8 cellular contexts compared by ENCODE assay signal in the genomic region with DNA sequence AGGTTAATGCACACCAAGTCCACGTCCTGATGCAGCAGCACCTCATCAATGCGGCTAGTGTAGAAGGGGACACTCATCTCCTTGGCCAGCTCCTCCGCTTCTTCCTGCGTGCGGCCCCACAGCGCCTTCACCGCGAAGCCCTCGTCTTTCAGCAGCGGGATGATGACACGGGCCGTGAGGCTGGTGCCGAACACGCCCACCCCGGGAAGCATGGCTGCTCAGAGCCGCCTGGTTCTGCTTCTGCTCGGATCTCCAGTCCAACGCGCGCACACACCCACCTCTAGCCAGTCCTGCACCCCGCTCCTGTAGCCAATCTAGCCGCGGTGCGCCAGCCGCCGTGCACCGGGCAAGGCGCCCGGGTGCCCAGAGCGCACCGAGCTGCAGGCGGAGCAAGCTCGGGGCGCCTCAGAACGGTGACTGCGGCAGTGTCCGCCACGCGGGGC. TPM values are rescaled to one million over a fixed set of nuclear protein-coding genes. Genes with fewer than 3 reads are reported as not detected.
DNase-seq lines count a peak whose midpoint lies in the region; ATAC-seq, FAIRE-seq and TF ChIP-seq lines count a peak whose summit lies in the region.

No MANE protein-coding gene starts in this region.

- peak; percentile 29 for ATAC-seq in GM19467 (IDR thresholded peaks at IDR 0.05; ENCODE audit: unreplicated experiment)
- peak; percentile 30 for ATAC-seq in HG03571 (IDR thresholded peaks at IDR 0.05; ENCODE audit: unreplicated experiment)
- ATAC-seq in Right ventricle myocardium inferior, result peak; percentile 39

- H3K4me3 ChIP-seq in parathyroid adenoma (ENCODE audit: low read depth, low read length), result peak overlapping the region; percentile 61

- intact Hi-C loops in Right ventricle myocardium inferior (cut with DNase I), result loop anchor here (2.0 to 5.0 kb wide), 8 partner anchors 16 to 158 kb away; partner anchors contain the start of genes SIRT5 and TBC1D7

- DNase-seq in COR-L47 (lab: John Stamatoyannopoulos, UW) (peak; percentile 53), SHP77 treated with DMSO at 0.1 percent for 48 hours (lab: John Stamatoyannopoulos, UW) (peak; percentile 13), Right ventricle myocardium inferior (ENCODE audit: missing footprints) (peak; percentile 83), urothelium cell line (ENCODE audit: low spot score) (peak; percentile 62)
- peak; percentile 76 for DNase-seq in activated naive CD4-positive, alpha-beta T cell treated with anti-CD3 and anti-CD28 coated beads, Interleukin-2, amount 50 U/mL, for 16 hours

- H3K27me3 ChIP-seq in parathyroid adenoma (ENCODE audit: control insufficient read depth, insufficient read depth, low read length), result no peaks in the 10 kb centered on the region

- peaks cover 5% of the 10 kb centered on the region for H3K4me1 ChIP-seq in parathyroid adenoma

- no peak for TF ChIP-seq CTCF in parathyroid adenoma (IDR thresholded peaks at IDR 0.05)

- peak overlapping the region; percentile 91 for H3K4me2 ChIP-seq in parathyroid adenoma (ENCODE audit: low read length)

- no peaks in the 10 kb centered on the region for H3K9me3 ChIP-seq in parathyroid adenoma (ENCODE audit: control insufficient read depth, low read length)

- peaks cover 6% of the 10 kb centered on the region for H3K79me2 ChIP-seq in parathyroid adenoma

- no peaks in the 10 kb centered on the region for H3K36me3 ChIP-seq in parathyroid adenoma (ENCODE audit: control insufficient read depth, insufficient read depth, low read length)

- H2AFZ ChIP-seq in parathyroid adenoma, result peak overlapping the region; percentile 88

- no peak for FAIRE-seq in urothelium cell line (lab: Jason Lieb, UNC)

- H3K9ac ChIP-seq in parathyroid adenoma, result no peak overlapping the region

- H3K27ac ChIP-seq in parathyroid adenoma, result peak overlapping the region; percentile 77

RNA-seq across cellular contexts. Expression of gene GFOD1, which starts 0.7 kb away (rescaled TPM):
- 38.8 TPM for total RNA-seq in Right ventricle myocardium inferior

Comparison
In these comparisons a context has a peak if more than half of its experiments do, and no peak if none do; other contexts are left out.
1. Peak in every context shown above with its lines: DNase-seq, ATAC-seq, H3K4me3 ChIP-seq and H3K27ac ChIP-seq.
2. DNase-seq: peak in every context shown above with its lines; median percentile 83 in Right ventricle myocardium inferior; 76 in activated naive CD4-positive, alpha-beta T cell treated with anti-CD3 and anti-CD28 coated beads, Interleukin-2, amount 50 U/mL, for 16 hours; 62 in urothelium cell line; 53 in COR-L47; 13 in SHP77 treated with DMSO at 0.1 percent for 48 hours.